In the genomic region with DNA sequence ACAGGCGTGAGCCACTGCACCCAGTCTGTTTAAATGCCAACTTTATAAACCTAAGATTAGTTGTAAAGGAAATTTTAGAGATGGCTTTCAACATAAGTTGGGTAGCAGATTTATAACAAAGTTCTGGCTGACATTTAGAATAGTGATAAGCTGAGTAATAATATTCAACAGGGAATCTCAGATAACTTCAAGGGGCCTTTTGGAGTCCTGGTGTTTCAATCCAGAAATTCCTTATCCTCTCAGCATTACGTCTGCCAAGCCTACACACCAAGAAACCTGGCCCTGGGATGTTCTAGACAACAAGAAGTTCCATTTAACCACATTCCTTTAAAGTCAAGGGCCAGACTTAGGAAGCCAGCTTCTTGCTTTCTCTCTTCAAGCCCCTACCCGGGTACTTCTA, we compare ENCODE assay signal across 27 cellular contexts.
"Had no signal": no experiment of that assay in that cellular context is flagged by ENCODE, and none has a peak within 500 bp of the region (broad histone marks: within the 10 kb centered on the region; RNA-seq: fewer than 3 reads in every experiment).

No MANE protein-coding gene starts in this region.

- H3K4me3 ChIP-seq: esophagus squamous epithelium, left ventricle myocardium inferior, mucosa of descending colon, neural progenitor cell, prostate gland, right atrium auricular region, testis, tibial artery had no signal

- H3K27me3 ChIP-seq: esophagus squamous epithelium, neural progenitor cell, right atrium auricular region, testis, tibial artery had no signal

- H3K4me1 ChIP-seq: prostate gland, testis had no signal

- DNase-seq: cortex of kidney; effector memory CD8-positive, alpha-beta T cell; erythroblast; esophagus squamous epithelium; hypothalamus; immature natural killer cell; islet precursor cell; kidney glomerular epithelial cell; left colon; left ventricle myocardium inferior; mesenchymal stem cell; mucosa of descending colon; naive B cell; stimulated activated CD4-positive, alpha-beta T cell treated with anti-CD3 and anti-CD28 coated beads, Interleukin-2, amount 100 ng/mL, for 24 hours; stimulated activated CD4-positive, alpha-beta T cell treated with anti-CD3 and anti-CD28 coated beads, Interleukin-4, amount 100 ng/mL, for 24 hours; stimulated activated naive CD4-positive, alpha-beta T cell treated with Interleukin-2 at 50 U/mL for 16 hours; substantia nigra; testis; tibial artery had no signal

- H3K4me3 Mint-ChIP-seq: immature natural killer cell; mesothelial cell of epicardium; naive B cell; nephron; neural progenitor cell; stimulated activated effector memory CD8-positive, alpha-beta T cell treated with anti-CD3 and anti-CD28 coated beads, Interleukin-12 subunit alpha, Interleukin-12 subunit beta, amount 100 ng/mL, for 72 hours; type B pancreatic cell had no signal

- H3K27me3 Mint-ChIP-seq: effector memory CD8-positive, alpha-beta T cell; type B pancreatic cell had no signal

- H3K27ac ChIP-seq: esophagus squamous epithelium, left ventricle myocardium inferior, neural progenitor cell, prostate gland, right atrium auricular region, testis, tibial artery had no signal

- H3K36me3 ChIP-seq: esophagus squamous epithelium, left ventricle myocardium inferior, neural progenitor cell, prostate gland, right atrium auricular region, tibial artery had no signal

- ATAC-seq: effector memory CD8-positive, alpha-beta T cell; left colon; mucosa of descending colon; sciatic nerve; stimulated activated effector memory CD8-positive, alpha-beta T cell treated with anti-CD3 and anti-CD28 coated beads, Interleukin-12 subunit alpha, Interleukin-12 subunit beta, amount 100 ng/mL, for 72 hours had no signal

- H3K9me3 ChIP-seq: esophagus squamous epithelium, left ventricle myocardium inferior, mucosa of descending colon, prostate gland, right atrium auricular region, testis, tibial artery had no signal

- H3K27ac Mint-ChIP-seq: nephron; neural progenitor cell; stimulated activated effector memory CD8-positive, alpha-beta T cell treated with anti-CD3 and anti-CD28 coated beads, Interleukin-12 subunit alpha, Interleukin-12 subunit beta, amount 100 ng/mL, for 72 hours; type B pancreatic cell had no signal

- H3K9me3 Mint-ChIP-seq: immature natural killer cell, mesothelial cell of epicardium, nephron, neural progenitor cell had no signal

- H3K36me3 Mint-ChIP-seq: mesothelial cell of epicardium; naive B cell; neural progenitor cell; stimulated activated effector memory CD8-positive, alpha-beta T cell treated with anti-CD3 and anti-CD28 coated beads, Interleukin-12 subunit alpha, Interleukin-12 subunit beta, amount 100 ng/mL, for 72 hours; type B pancreatic cell had no signal
